In the genomic region with DNA sequence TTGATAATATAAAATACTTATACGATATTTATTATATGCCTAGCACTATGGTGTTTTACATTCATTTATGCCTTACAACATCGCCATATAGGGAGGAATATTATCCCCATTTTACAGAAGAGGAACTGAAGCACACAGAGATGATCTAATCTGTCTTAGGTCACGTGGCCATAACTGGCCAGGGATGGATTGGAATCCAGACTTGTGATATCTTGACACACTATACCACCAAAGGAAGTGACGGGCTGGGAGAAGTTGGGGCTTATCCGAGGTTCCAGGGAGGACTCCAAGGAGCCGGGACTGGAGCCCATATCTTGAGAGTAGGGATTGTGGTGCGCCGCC, we compare ENCODE assay signal across 17 cellular contexts.
A peak's percentile ranks its signal among the peaks of the same experiment; 100 is the strongest.
DNase-seq lines count a peak whose midpoint lies in the region; ATAC-seq and TF ChIP-seq lines count a peak whose summit lies in the region.
"Had no signal": no experiment of that assay in that cellular context is flagged by ENCODE, and none has a peak within 500 bp of the region (broad histone marks: within the 10 kb centered on the region; RNA-seq: fewer than 3 reads in every experiment).

No MANE protein-coding gene starts in this region.

- 39% methylated on average over 3 of the region's 8 CpGs for WGBS in mammary epithelial cell (ENCODE audit: low coverage, missing lambda C conversion rate)
- WGBS in aorta, 2 donors: 53 to 57% methylated on average over 8 of the region's 8 CpGs

- ATAC-seq in memory B cell (ENCODE audit: low read depth) (no peak), aorta (ENCODE audit: low FRiP score) (peak; percentile 23), T-cell (replicated peaks in 1 of 4) (no peak), T-helper 17 cell (no peak)
- ATAC-seq: left lobe of liver had no signal

- H3K9me3 Mint-ChIP-seq in brain (peaks cover 0 to 22% (median 8%) of the 10 kb centered on the region in 5 experiments), memory B cell (no peaks in the 10 kb centered on the region), T-cell (no peaks in the 10 kb centered on the region)

- CTCF ChIA-PET in mammary epithelial cell (lab: Charles Lee; ENCODE audit: low non-redundant PET): no interaction called here
- CTCF ChIA-PET in T-cell (lab: Charles Lee): no interaction called here

- peaks cover 14% of the 10 kb centered on the region for H3K4me1 ChIP-seq in mammary epithelial cell (ENCODE audit: insufficient read depth, low read length)
- H3K4me1 ChIP-seq in breast epithelium: no peaks in the 10 kb centered on the region
- no peaks in the 10 kb centered on the region for H3K4me1 ChIP-seq in aorta (ENCODE audit: control insufficient read depth in 1 of 2, insufficient read depth in 2 of 2, low read length in 2 of 2)

- TF ChIP-seq CTCF in mammary epithelial cell (conservative IDR thresholded peaks at IDR 0.05 in 1 of 2, IDR thresholded peaks at IDR 0.05 in 1 of 2; ENCODE audit: extremely low read depth in 1 of 2, insufficient read depth in 1 of 2, low read depth in 1 of 2, low read length in 2 of 2): no peak
- no peak for TF ChIP-seq CTCF in breast epithelium (IDR thresholded peaks at IDR 0.05)
- no peak for TF ChIP-seq CTCF in brain (conservative IDR thresholded peaks at IDR 0.05)

- H3K27me3 Mint-ChIP-seq in brain: peaks cover 100% of the 10 kb centered on the region
- peaks cover 34% of the 10 kb centered on the region for H3K27me3 Mint-ChIP-seq in memory B cell
- H3K27me3 Mint-ChIP-seq in T-cell: peaks cover 83 to 87% of the 10 kb centered on the region in 2 donors
- peaks cover 93% of the 10 kb centered on the region for H3K27me3 Mint-ChIP-seq in T-helper 17 cell

- H3K4me3 Mint-ChIP-seq in brain: peak overlapping the region in 4 of 5 experiments; percentile 26 to 57 (median 33)
- H3K4me3 Mint-ChIP-seq in memory B cell: peak overlapping the region; percentile 6
- peak overlapping the region in 1 of 3 donors; percentile 28 for H3K4me3 Mint-ChIP-seq in T-cell
- no peak overlapping the region for H3K4me3 Mint-ChIP-seq in T-helper 17 cell

- no peak overlapping the region for H3K27ac Mint-ChIP-seq in brain
- H3K27ac Mint-ChIP-seq in memory B cell: no peak overlapping the region
- H3K27ac Mint-ChIP-seq in T-cell: no peak overlapping the region
- no peak overlapping the region for H3K27ac Mint-ChIP-seq in T-helper 17 cell

- BruUV-seq in mammary epithelial cell (replicated peaks; lab: Mats Ljungman, UMichigan): no TSS peak

- dilution Hi-C loops in mammary epithelial cell (cut with HindIII; ENCODE audit: low sequenced_read_pairs): no loop called here

- no peak overlapping the region for H3K4me2 ChIP-seq in mammary epithelial cell (ENCODE audit: insufficient read depth, low read depth, low read length)

- H3K27ac ChIP-seq in mammary epithelial cell (ENCODE audit: insufficient read depth, low read depth, low read length) (no peak overlapping the region), breast epithelium (no peak overlapping the region), aorta (ENCODE audit: low read depth in 1 of 2, low read length in 2 of 2) (no peak overlapping the region)
- H3K27ac ChIP-seq: heart left ventricle, RWPE1 had no signal

- peak overlapping the region; percentile 79 for H2AFZ ChIP-seq in mammary epithelial cell (ENCODE audit: low read depth, low read length)

- H3K79me2 ChIP-seq in mammary epithelial cell (ENCODE audit: insufficient read depth, low read length): no peaks in the 10 kb centered on the region

- H3K9me3 ChIP-seq in mammary epithelial cell (replicated peaks; ENCODE audit: insufficient read depth, low read length): peaks cover 10% of the 10 kb centered on the region
- no peaks in the 10 kb centered on the region for H3K9me3 ChIP-seq in breast epithelium
- H3K9me3 ChIP-seq in aorta (ENCODE audit: control insufficient read depth, low read length): no peaks in the 10 kb centered on the region
- no peaks in the 10 kb centered on the region for H3K9me3 ChIP-seq in T-helper 17 cell (ENCODE audit: control insufficient read depth, low read length, poor library complexity, severe bottlenecking)
- H3K9me3 ChIP-seq: heart left ventricle had no signal

- no peaks in the 10 kb centered on the region for H3K36me3 Mint-ChIP-seq in brain
- H3K36me3 Mint-ChIP-seq in memory B cell: no peaks in the 10 kb centered on the region
- no peaks in the 10 kb centered on the region for H3K36me3 Mint-ChIP-seq in T-cell
- H3K36me3 Mint-ChIP-seq in T-helper 17 cell (ENCODE audit: low read depth): peaks cover 11% of the 10 kb centered on the region

- H3K4me3 ChIP-seq in mammary epithelial cell (replicated peaks in 1 of 3; ENCODE audit: insufficient read depth in 1 of 3, low read depth in 2 of 3, low read length in 3 of 3) (no peak overlapping the region), breast epithelium (peak overlapping the region in 1 of 3 donors; percentile 49), aorta (ENCODE audit: low read length in 2 of 2) (no peak overlapping the region)
- H3K4me3 ChIP-seq: heart left ventricle had no signal

- H3K27me3 ChIP-seq in mammary epithelial cell (ENCODE audit: insufficient read depth, low read length): peaks cover 35% of the 10 kb centered on the region
- H3K27me3 ChIP-seq in breast epithelium: peaks cover 12 to 77% of the 10 kb centered on the region in 2 donors
- no peaks in the 10 kb centered on the region for H3K27me3 ChIP-seq in aorta (ENCODE audit: control insufficient read depth in 1 of 2, insufficient read depth in 2 of 2, low read length in 1 of 2)

- peaks cover 24% of the 10 kb centered on the region for H3K4me1 Mint-ChIP-seq in brain
- peaks cover 5% of the 10 kb centered on the region for H3K4me1 Mint-ChIP-seq in memory B cell
- peaks cover 24 to 26% (median 25%) of the 10 kb centered on the region in 3 donors for H3K4me1 Mint-ChIP-seq in T-cell
- peaks cover 16% of the 10 kb centered on the region for H3K4me1 Mint-ChIP-seq in T-helper 17 cell

- H4K20me1 ChIP-seq in mammary epithelial cell (ENCODE audit: insufficient read depth, low read length): no peaks in the 10 kb centered on the region

- H3K36me3 ChIP-seq in mammary epithelial cell (ENCODE audit: insufficient read depth, low read length) (no peaks in the 10 kb centered on the region), breast epithelium (no peaks in the 10 kb centered on the region), aorta (ENCODE audit: control insufficient read depth in 1 of 2, insufficient read depth in 2 of 2, low read length in 1 of 2) (no peaks in the 10 kb centered on the region)
- H3K36me3 ChIP-seq: heart left ventricle had no signal

- POLR2A ChIA-PET in T-cell (lab: Charles Lee): no interaction called here

- H3K9ac ChIP-seq in mammary epithelial cell (ENCODE audit: insufficient read depth, low read length): no peak overlapping the region

- TF ChIP-seq POLR2A in breast epithelium (IDR thresholded peaks at IDR 0.05): no peak

- in situ Hi-C loops in mammary epithelial cell (cut with MboI; ENCODE audit: low sequenced_read_pairs in 2 of 2): loop anchor here in 1 of 2 donors (10.0 kb wide), 1 partner anchor 142 kb away; the partner anchor contains the start of gene FOXD1

- DNase-seq in mammary epithelial cell: no peak
- DNase-seq in breast epithelium (ENCODE audit: low spot score in 2 of 2): no peak
- DNase-seq in memory B cell (ENCODE audit: low spot score in 2 of 2): no peak
- DNase-seq in aorta: no peak
- no peak for DNase-seq in T-cell
- no peak for DNase-seq in T-helper 17 cell
- no peak for DNase-seq in NCI-H1930 (lab: John Stamatoyannopoulos, UW)
- DNase-seq: activated CD4-positive, alpha-beta T cell treated with anti-CD3 and anti-CD28 coated beads for 4 hours; amniotic stem cell; COR-L47; heart left ventricle; NCI-H1436; NCI-H2227 treated with DMSO at 0.1 percent for 48 hours; T-helper 2 cell had no signal

- intact Hi-C loops in mammary epithelial cell (cut with micrococcal nuclease): no loop called here
- intact Hi-C loops in breast epithelium (cut with DNase I; ENCODE audit: low total_unique reads): no loop called here
- intact Hi-C loops in aorta (cut with DNase I): no loop called here
